Comparison of ENCODE assay signal across 9 cellular contexts in genomic region chr3:100496711-100497261, GRCh38. TPM values are rescaled to one million over a fixed set of nuclear protein-coding genes. Genes with fewer than 3 reads are reported as not detected.
DNase-seq lines count a peak whose midpoint lies in the region; ATAC-seq, FAIRE-seq and TF ChIP-seq lines count a peak whose summit lies in the region.
"Had no signal": no experiment of that assay in that cellular context is flagged by ENCODE, and none has a peak within 500 bp of the region (broad histone marks: within the 10 kb centered on the region; RNA-seq: fewer than 3 reads in every experiment).

No MANE protein-coding gene starts in this region.

- TF ChIP-seq CTCF in PC-9 (conservative IDR thresholded peaks at IDR 0.05) (no peak), lower leg skin (IDR thresholded peaks at IDR 0.05) (no peak), kidney (IDR thresholded peaks at IDR 0.05; ENCODE audit: borderline replicate concordance, extremely low read depth, insufficient read depth) (no peak)

- ATAC-seq in GM18867 (IDR thresholded peaks at IDR 0.05; ENCODE audit: unreplicated experiment) (peak; percentile 49), HG02938 (IDR thresholded peaks at IDR 0.05; ENCODE audit: unreplicated experiment) (peak; percentile 34)

- intact Hi-C loops in PC-9 (cut with micrococcal nuclease; ENCODE audit: unreplicated experiment) (loop anchor here (1.0 to 10.0 kb wide), 4 partner anchors 30 to 1188 kb away; partner anchors contain the start of gene RPL24), lower leg skin (cut with DNase I; ENCODE audit: low total_unique reads) (no loop called here), kidney (cut with DNase I) (no loop called here)

- H3K4me3 ChIP-seq in PC-9: no peak overlapping the region
- H3K4me3 ChIP-seq in lower leg skin (ENCODE audit: low read depth, poor library complexity, severe bottlenecking): no peak overlapping the region
- H3K4me3 ChIP-seq in kidney (ENCODE audit: low read length in 2 of 2): no peak overlapping the region
- H3K4me3 ChIP-seq: uterus had no signal

- 0 out of 2 replicates have a peak overlapping the region, but pooled peaks have one; percentile 8 for H2AFZ ChIP-seq in PC-9

- H3K4me1 ChIP-seq in PC-9 (replicated peaks; ENCODE audit: insufficient read depth) (peaks cover 41% of the 10 kb centered on the region), kidney (ENCODE audit: control insufficient read depth in 1 of 2, insufficient read depth in 1 of 2, low read depth in 1 of 2, low read length in 2 of 2) (no peaks in the 10 kb centered on the region)
- H3K4me1 ChIP-seq: uterus had no signal

- H3K4me2 ChIP-seq in PC-9: peak overlapping the region; percentile 16

- peaks cover 23% of the 10 kb centered on the region for H3F3A ChIP-seq in PC-9 (ENCODE audit: insufficient read depth, low read depth)

- H3K27me3 ChIP-seq in PC-9 (ENCODE audit: insufficient read depth, low read depth): no peaks in the 10 kb centered on the region
- H3K27me3 ChIP-seq: uterus had no signal

- H3K9ac ChIP-seq in kidney (ENCODE audit: low read length in 2 of 2): no peak overlapping the region

- no peaks in the 10 kb centered on the region for H4K20me1 ChIP-seq in PC-9 (ENCODE audit: insufficient read depth)

- DNase-seq in PC-9 (peak; percentile 39 to 93), myocyte (ENCODE audit: low read depth) (peak; percentile 18), lower leg skin (ENCODE audit: low spot score in 2 of 2) (no peak), kidney (no peak), GDM1 (lab: John Stamatoyannopoulos, UW) (no peak), iPS-NIHi7 (ENCODE audit: extremely low spot score) (no peak)
- DNase-seq: uterus had no signal

- no peaks in the 10 kb centered on the region for H3K79me2 ChIP-seq in PC-9 (ENCODE audit: low read depth)

- POLR2A ChIA-PET in PC-9 (lab: Charles Lee; ENCODE audit: unreplicated experiment): no interaction called here

- H3K9me3 ChIP-seq in PC-9 (ENCODE audit: insufficient read depth, low read depth) (0 out of 2 replicates have a peak, but pooled peaks cover 5% of the 10 kb centered on the region), kidney (ENCODE audit: control insufficient read depth in 1 of 2, low read length in 2 of 2) (no peaks in the 10 kb centered on the region)
- H3K9me3 ChIP-seq: uterus had no signal

- BruUV-seq in PC-9 (replicated peaks; lab: Mats Ljungman, UMichigan): no TSS peak

- H3K27ac ChIP-seq in PC-9: peak overlapping the region; percentile 80
- H3K27ac ChIP-seq in kidney (ENCODE audit: low read depth in 2 of 2, low read length in 2 of 2): no peak overlapping the region
- H3K27ac ChIP-seq: uterus had no signal

- CTCF ChIA-PET in PC-9 (lab: Charles Lee): interaction anchor here (0.9 kb wide), 1 partner anchor 34 kb away, joined by 3 read pairs; no protein-coding TSS in a partner anchor

- no peaks in the 10 kb centered on the region for H3K36me3 ChIP-seq in PC-9 (ENCODE audit: low read depth)
- H3K36me3 ChIP-seq in kidney (ENCODE audit: control insufficient read depth in 1 of 2, insufficient read depth in 2 of 2, low read length in 2 of 2): no peaks in the 10 kb centered on the region
- H3K36me3 ChIP-seq: uterus had no signal

- TF ChIP-seq POLR2A in lower leg skin (IDR thresholded peaks at IDR 0.05): no peak

- FAIRE-seq in kidney (lab: Jason Lieb, UNC): no peak

- no peaks in the 10 kb centered on the region; the same call in 1 of the 2 replicates for H3K9me2 ChIP-seq in PC-9 (ENCODE audit: insufficient read depth)

RNA-seq across cellular contexts. Expression of gene TMEM45A, which starts 4.4 kb away (rescaled TPM):
- 21.6 and 31.1 TPM in 2 replicates for total RNA-seq in PC-9 (2021)
- total RNA-seq in myocyte: 16.9 and 17.6 TPM in 2 replicates
- 78.7 TPM for polyA plus RNA-seq in myocyte (2012)
- total RNA-seq in lower leg skin: 1,000 to 10,000 TPM in 1 of 4 donors, 100 to 1,000 TPM in 3; 421 to 1,097 (median 707) TPM
- total RNA-seq in kidney: 3.4 TPM
- polyA plus RNA-seq in kidney (ENCODE audit: insufficient read depth, low read depth, low replicate concordance): 4.6 TPM

Comparison
In these comparisons a context has a peak if more than half of its experiments do, and no peak if none do; other contexts are left out.
1. DNase-seq: peak in PC-9 (2 of 2) and myocyte (single experiment); none in lower leg skin (0 of 2), kidney (single experiment), GDM1 (single experiment) and iPS-NIHi7 (single experiment).
2. RNA of gene TMEM45A, which starts 4.4 kb away (total RNA-seq): 421 to 1,097 TPM in lower leg skin; 21.6 to 31.1 TPM in PC-9, 16.9 to 17.6 TPM in myocyte and 3.4 TPM in kidney (single experiment); every median in the first group is over 10 times any median in the second.